Comparison of ENCODE assay signal across 28 cellular contexts in genomic region chr6:56104591-56104990, GRCh38.
"Had no signal": no experiment of that assay in that cellular context is flagged by ENCODE, and none has a peak within 500 bp of the region (broad histone marks: within the 10 kb centered on the region; RNA-seq: fewer than 3 reads in every experiment).

No MANE protein-coding gene starts in this region.

- H3K4me1 ChIP-seq: gastroesophageal sphincter had no signal

- H3K4me3 ChIP-seq: ascending aorta, esophagus squamous epithelium, gastroesophageal sphincter, heart right ventricle had no signal

- H3K27me3 Mint-ChIP-seq: activated CD4-positive, alpha-beta memory T cell treated with anti-CD3 and anti-CD28 coated beads for 36 hours; activated CD4-positive, alpha-beta T cell treated with anti-CD3 and anti-CD28 coated beads for 36 hours; activated CD4-positive, alpha-beta T cell treated with anti-CD3 and anti-CD28 coated beads, Interleukin-2, amount 10 ng/mL, durations not matched to agents 24 days and 14 days; activated CD8-positive, alpha-beta memory T cell treated with anti-CD3 and anti-CD28 coated beads, Interleukin-2, amount 10 ng/mL, durations not matched to agents 7 days and 5 days; activated naive CD4-positive, alpha-beta T cell treated with anti-CD3 and anti-CD28 coated beads, Interleukin-2, amount 50 U/mL, for 24 hours; activated naive CD8-positive, alpha-beta T cell treated with anti-CD3 and anti-CD28 coated beads for 36 hours; activated naive CD8-positive, alpha-beta T cell treated with anti-CD3 and anti-CD28 coated beads, Interleukin-2, amount 50 U/mL, for 24 hours; central memory CD8-positive, alpha-beta T cell had no signal

- H3K36me3 ChIP-seq: ascending aorta, brain microvascular endothelial cell, esophagus squamous epithelium, heart right ventricle had no signal

- H3K27ac ChIP-seq: brain microvascular endothelial cell, epithelial cell of prostate, esophagus squamous epithelium, gastroesophageal sphincter, heart right ventricle had no signal

- H3K27ac Mint-ChIP-seq: activated CD4-positive, alpha-beta memory T cell treated with anti-CD3 and anti-CD28 coated beads for 36 hours; activated CD4-positive, alpha-beta T cell treated with anti-CD3 and anti-CD28 coated beads for 36 hours; activated CD4-positive, alpha-beta T cell treated with anti-CD3 and anti-CD28 coated beads, Interleukin-2, amount 10 ng/mL, durations not matched to agents 24 days and 14 days; activated CD8-positive, alpha-beta memory T cell treated with anti-CD3 and anti-CD28 coated beads, Interleukin-2, amount 10 ng/mL, durations not matched to agents 7 days and 5 days; activated CD8-positive, alpha-beta T cell treated with anti-CD3 and anti-CD28 coated beads, Interleukin-2, amount 10 ng/mL, durations not matched to agents 7 days and 5 days; activated naive CD4-positive, alpha-beta T cell treated with anti-CD3 and anti-CD28 coated beads for 36 hours; activated naive CD4-positive, alpha-beta T cell treated with anti-CD3 and anti-CD28 coated beads, Interleukin-2, amount 50 U/mL, for 24 hours; activated naive CD8-positive, alpha-beta T cell treated with anti-CD3 and anti-CD28 coated beads for 36 hours; activated naive CD8-positive, alpha-beta T cell treated with anti-CD3 and anti-CD28 coated beads, Interleukin-2, amount 50 U/mL, for 24 hours; activated T-helper 1 cell treated with anti-CD3 and anti-CD28 coated beads, Interleukin-12 subunit alpha, Interleukin-12 subunit beta, Interleukin-2, Interleukin-4 antibody, amounts not matched to agents 30 ng/mL and 10 ng/mL and 1 ng/mL, durations not matched to agents 14 hours and 24 hours and 36 hours; activated T-helper 2 cell treated with anti-CD3 and anti-CD28 coated beads, Interferon-gamma antibody, Interleukin-2, Interleukin-4, amounts not matched to agents 10 μg/mL and 5 μg/mL and 100 μg/mL, durations not matched to agents 14 hours and 24 hours and 36 hours had no signal

- H3K27me3 ChIP-seq: ascending aorta, brain microvascular endothelial cell, esophagus squamous epithelium, gastroesophageal sphincter, heart right ventricle had no signal

- H3K9me3 ChIP-seq: ascending aorta, esophagus squamous epithelium, gastroesophageal sphincter, heart right ventricle had no signal

- DNase-seq: activated CD4-positive, alpha-beta memory T cell treated with anti-CD3 and anti-CD28 coated beads for 36 hours; activated CD4-positive, alpha-beta T cell treated with anti-CD3 and anti-CD28 coated beads for 36 hours; activated CD4-positive, alpha-beta T cell treated with anti-CD3 and anti-CD28 coated beads, Interleukin-2, amount 10 ng/mL, durations not matched to agents 24 days and 14 days; activated CD4-positive, CD25-positive, alpha-beta regulatory T cell; activated CD4-positive, CD25-positive, alpha-beta regulatory T cell treated with anti-CD3 and anti-CD28 coated beads, Interleukin-2, amount 50 U/mL, for 72 hours; activated CD8-positive, alpha-beta memory T cell treated with anti-CD3 and anti-CD28 coated beads, Interleukin-2, amount 10 ng/mL, durations not matched to agents 7 days and 5 days; activated CD8-positive, alpha-beta memory T cell treated with anti-CD3 and anti-CD28 coated beads, Interleukin-2, amount 50 U/mL, for 4 hours; activated CD8-positive, alpha-beta T cell treated with anti-CD3 and anti-CD28 coated beads, Interleukin-2, amount 10 ng/mL, durations not matched to agents 7 days and 5 days; activated effector memory CD4-positive, alpha-beta T cell treated with anti-CD3 and anti-CD28 coated beads, Interleukin-2, amount 50 U/mL, for 16 hours; activated naive CD4-positive, alpha-beta T cell treated with anti-CD3 and anti-CD28 coated beads for 36 hours; activated naive CD8-positive, alpha-beta T cell treated with anti-CD3 and anti-CD28 coated beads for 36 hours; activated naive CD8-positive, alpha-beta T cell treated with anti-CD3 and anti-CD28 coated beads, Interleukin-2, amount 50 U/mL, for 24 hours; activated T-cell treated with anti-CD3 and anti-CD28 coated beads, Interleukin-2, amount 50 U/mL, for 1 hour; activated T-cell treated with anti-CD3 and anti-CD28 coated beads, Interleukin-2, amount 50 U/mL, for 48 hours; brain microvascular endothelial cell; cortex of kidney; effector CD8-positive, alpha-beta T cell; esophagus squamous epithelium; foreskin melanocyte; heart right ventricle; T-helper 2 cell had no signal

- H3K4me1 Mint-ChIP-seq: activated CD4-positive, alpha-beta T cell treated with anti-CD3 and anti-CD28 coated beads for 36 hours; activated CD4-positive, alpha-beta T cell treated with anti-CD3 and anti-CD28 coated beads, Interleukin-2, amount 10 ng/mL, durations not matched to agents 24 days and 14 days; activated CD8-positive, alpha-beta memory T cell treated with anti-CD3 and anti-CD28 coated beads, Interleukin-2, amount 10 ng/mL, durations not matched to agents 7 days and 5 days; activated naive CD4-positive, alpha-beta T cell treated with anti-CD3 and anti-CD28 coated beads, Interleukin-2, amount 50 U/mL, for 24 hours; activated naive CD8-positive, alpha-beta T cell treated with anti-CD3 and anti-CD28 coated beads for 36 hours; activated naive CD8-positive, alpha-beta T cell treated with anti-CD3 and anti-CD28 coated beads, Interleukin-2, amount 50 U/mL, for 24 hours; central memory CD8-positive, alpha-beta T cell had no signal

- H3K36me3 Mint-ChIP-seq: activated CD4-positive, alpha-beta memory T cell treated with anti-CD3 and anti-CD28 coated beads for 36 hours; activated CD8-positive, alpha-beta memory T cell treated with anti-CD3 and anti-CD28 coated beads, Interleukin-2, amount 10 ng/mL, durations not matched to agents 7 days and 5 days; activated naive CD4-positive, alpha-beta T cell treated with anti-CD3 and anti-CD28 coated beads, Interleukin-2, amount 50 U/mL, for 24 hours; activated naive CD8-positive, alpha-beta T cell treated with anti-CD3 and anti-CD28 coated beads for 36 hours had no signal

- H3K4me3 Mint-ChIP-seq: activated CD4-positive, alpha-beta memory T cell treated with anti-CD3 and anti-CD28 coated beads for 36 hours; activated CD4-positive, alpha-beta T cell treated with anti-CD3 and anti-CD28 coated beads for 36 hours; activated CD4-positive, alpha-beta T cell treated with anti-CD3 and anti-CD28 coated beads, Interleukin-2, amount 10 ng/mL, durations not matched to agents 24 days and 14 days; activated CD8-positive, alpha-beta memory T cell treated with anti-CD3 and anti-CD28 coated beads, Interleukin-2, amount 10 ng/mL, durations not matched to agents 7 days and 5 days; activated CD8-positive, alpha-beta T cell treated with anti-CD3 and anti-CD28 coated beads, Interleukin-2, amount 10 ng/mL, durations not matched to agents 7 days and 5 days; activated naive CD4-positive, alpha-beta T cell treated with anti-CD3 and anti-CD28 coated beads for 36 hours; activated naive CD4-positive, alpha-beta T cell treated with anti-CD3 and anti-CD28 coated beads, Interleukin-2, amount 50 U/mL, for 24 hours; activated naive CD8-positive, alpha-beta T cell treated with anti-CD3 and anti-CD28 coated beads for 36 hours; activated naive CD8-positive, alpha-beta T cell treated with anti-CD3 and anti-CD28 coated beads, Interleukin-2, amount 50 U/mL, for 24 hours; activated T-helper 1 cell treated with anti-CD3 and anti-CD28 coated beads, Interleukin-12 subunit alpha, Interleukin-12 subunit beta, Interleukin-2, Interleukin-4 antibody, amounts not matched to agents 30 ng/mL and 10 ng/mL and 1 ng/mL, durations not matched to agents 14 hours and 24 hours and 36 hours; central memory CD8-positive, alpha-beta T cell had no signal

- H3K9me3 Mint-ChIP-seq: activated CD4-positive, alpha-beta T cell treated with anti-CD3 and anti-CD28 coated beads, Interleukin-2, amount 10 ng/mL, durations not matched to agents 24 days and 14 days; activated T-helper 1 cell treated with anti-CD3 and anti-CD28 coated beads, Interleukin-12 subunit alpha, Interleukin-12 subunit beta, Interleukin-2, Interleukin-4 antibody, amounts not matched to agents 30 ng/mL and 10 ng/mL and 1 ng/mL, durations not matched to agents 14 hours and 24 hours and 36 hours had no signal
